In the genomic region with DNA sequence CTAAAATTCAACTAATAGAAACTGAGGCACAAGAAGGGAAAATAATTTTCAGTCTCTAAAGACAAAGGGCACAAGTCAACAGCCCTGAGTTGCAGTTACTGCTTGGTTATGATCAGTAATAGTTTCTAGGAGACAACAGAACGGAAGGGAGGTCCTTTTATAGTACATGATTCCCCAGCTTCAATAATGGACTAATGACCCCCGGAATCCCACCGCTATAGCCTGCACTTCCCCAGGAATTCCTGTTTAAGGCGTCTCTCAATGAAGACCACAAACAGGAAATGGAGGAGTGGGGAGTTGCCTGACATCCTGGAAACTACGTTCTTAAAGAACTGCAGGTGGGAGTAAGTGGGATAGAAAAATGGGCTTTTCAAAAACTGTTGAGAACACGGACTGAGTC, we compare ENCODE assay signal across 8 cellular contexts.
DNase-seq lines count a peak whose midpoint lies in the region; ATAC-seq, FAIRE-seq and TF ChIP-seq lines count a peak whose summit lies in the region.

No MANE protein-coding gene starts in this region.

- H4K8ac ChIP-seq in H1 (ENCODE audit: extremely low read depth, insufficient read depth, low read length), result no peak overlapping the region
- H4K8ac ChIP-seq in trophoblast cell (ENCODE audit: low read depth, low read length), result peak overlapping the region; percentile 67

- no peak overlapping the region for H4K5ac ChIP-seq in H1 (ENCODE audit: insufficient read length, low read depth, low read length)

- H4K91ac ChIP-seq in H1 (replicated peaks; ENCODE audit: insufficient read length, low read length), result no peak overlapping the region
- peak overlapping the region; percentile 80 for H4K91ac ChIP-seq in trophoblast cell (ENCODE audit: low read depth, low read length)

- H3K36me3 ChIP-seq in H1 (ENCODE audit: control insufficient read depth in 2 of 4, insufficient read depth in 4 of 4, low read length in 3 of 4), result no peaks in the 10 kb centered on the region; a peak in 3 of 8 replicates
- H3K36me3 ChIP-seq in trophoblast cell (ENCODE audit: control insufficient read depth in 1 of 2, insufficient read depth in 2 of 2, low read length in 2 of 2), result peaks cover 9 to 15% of the 10 kb centered on the region in 2 experiments

- H3K27ac ChIP-seq in H1 (ENCODE audit: low read depth, low read length), result no peak overlapping the region; the same call in 1 of the 2 replicates
- peak overlapping the region; percentile 56 for H3K27ac ChIP-seq in trophoblast cell (ENCODE audit: low read depth, low read length)

- H2AK5ac ChIP-seq in H1 (ENCODE audit: low read depth, low read length) (no peak overlapping the region), trophoblast cell (ENCODE audit: low read length) (peak overlapping the region; percentile 91)

- TF ChIP-seq EP300 in H1 (IDR thresholded peaks at IDR 0.05; ENCODE audit: borderline replicate concordance in 1 of 2, low read depth in 2 of 2, low read length in 2 of 2), result no peak

- H3K9ac ChIP-seq in H1 (replicated peaks in 1 of 4; ENCODE audit: extremely low read depth in 1 of 4, low read depth in 3 of 4, low read length in 3 of 4), result no peak overlapping the region
- H3K9ac ChIP-seq in trophoblast cell (ENCODE audit: low read length), result no peak overlapping the region

- H3K79me1 ChIP-seq in H1 (ENCODE audit: low read depth, low read length), result no peaks in the 10 kb centered on the region
- peaks cover 5% of the 10 kb centered on the region for H3K79me1 ChIP-seq in trophoblast cell (ENCODE audit: low read length)

- H3K4me1 ChIP-seq in H1 (replicated peaks in 1 of 4; ENCODE audit: control insufficient read depth in 3 of 4, insufficient read depth in 4 of 4, low read length in 3 of 4), result peaks cover 3 to 18% (median 6%) of the 10 kb centered on the region in 4 experiments; a peak in 6 of 7 replicates
- peaks cover 4 to 11% of the 10 kb centered on the region in 2 experiments for H3K4me1 ChIP-seq in trophoblast cell (ENCODE audit: control insufficient read depth in 1 of 2, insufficient read depth in 2 of 2, low read length in 2 of 2)

- no peak overlapping the region for H3K56ac ChIP-seq in H1 (replicated peaks; ENCODE audit: insufficient read length, low read depth, low read length)

- TF ChIP-seq RAD21 in H1 (IDR thresholded peaks at IDR 0.05 in 1 of 2, conservative IDR thresholded peaks at IDR 0.05 in 1 of 2; ENCODE audit: low read depth in 2 of 2, low read length in 2 of 2), result no peak

- TF ChIP-seq CTCF in H1 (IDR thresholded peaks at IDR 0.05; ENCODE audit: control extremely low read depth in 1 of 3, insufficient read depth in 1 of 3, low read depth in 1 of 3, low read length in 3 of 3), result no peak

- H3K4me3 ChIP-seq in H1 (ENCODE audit: extremely low read depth in 1 of 4, insufficient read depth in 2 of 4, low read depth in 3 of 4, low read length in 4 of 4), result no peak overlapping the region
- no peak overlapping the region for H3K4me3 ChIP-seq in trophoblast cell (ENCODE audit: low read depth, low read length)

- H3K9me3 ChIP-seq in H1 (ENCODE audit: insufficient read depth in 2 of 2, low read depth in 1 of 2, low read length in 1 of 2) (no peaks in the 10 kb centered on the region), trophoblast cell (ENCODE audit: insufficient read depth, low read depth, low read length) (no peaks in the 10 kb centered on the region)

- no peak overlapping the region for H3K23ac ChIP-seq in H1 (ENCODE audit: insufficient read length)
- H3K23ac ChIP-seq in trophoblast cell (ENCODE audit: low read length), result no peak overlapping the region

- POLR2A ChIA-PET in H1 (lab: Charles Lee; ENCODE audit: partially characterized antibody), result interaction anchor here (0.6 to 2.5 kb wide), 11 partner anchors 10 to 335 kb away, joined by 3 to 9 read pairs (median 5); a partner anchor contains a TSS

- H3K18ac ChIP-seq in H1 (ENCODE audit: extremely low read depth, low read length) (no peak overlapping the region), trophoblast cell (ENCODE audit: low read length) (peak overlapping the region; percentile 25)

- H3K4ac ChIP-seq in H1 (replicated peaks; ENCODE audit: insufficient read length, low read depth, low read length) (no peak overlapping the region), trophoblast cell (ENCODE audit: low read depth, low read length) (peak overlapping the region; percentile 79)

- no peak overlapping the region for H2BK5ac ChIP-seq in H1 (ENCODE audit: low read depth, low read length)
- H2BK5ac ChIP-seq in trophoblast cell (ENCODE audit: low read depth, low read length, poor library complexity), result peak overlapping the region; percentile 76

- TF ChIP-seq POLR2A in H1 (IDR thresholded peaks at IDR 0.05; ENCODE audit: control extremely low read depth in 1 of 2, low read depth in 2 of 2, low read length in 2 of 2), result no peak

- CTCF ChIA-PET in H1 (lab: Charles Lee; ENCODE audit: partially characterized antibody), result interaction anchor here (0.8 to 6.2 kb wide), 66 partner anchors 9 to 436 kb away, joined by 3 to 74 read pairs (median 6); a partner anchor contains a TSS

- no peaks in the 10 kb centered on the region for H3K79me2 ChIP-seq in H1 (ENCODE audit: control insufficient read depth in 1 of 2, insufficient read depth in 2 of 2, low read length in 2 of 2)
- H3K79me2 ChIP-seq in trophoblast cell (ENCODE audit: control insufficient read depth, insufficient read depth, low read length, poor library complexity), result no peaks in the 10 kb centered on the region

- H2AFZ ChIP-seq in H1 (ENCODE audit: low read length) (no peak overlapping the region), trophoblast cell (ENCODE audit: insufficient read depth, low read length, poor library complexity) (no peak overlapping the region)

- peak; percentile 13 for ATAC-seq in GM18511 (IDR thresholded peaks at IDR 0.05; ENCODE audit: unreplicated experiment)
- ATAC-seq in HG03571 (IDR thresholded peaks at IDR 0.05; ENCODE audit: unreplicated experiment), result no peak

- no peak overlapping the region for H4K12ac ChIP-seq in trophoblast cell (ENCODE audit: low read depth, low read length)

- H2BK120ac ChIP-seq in H1 (replicated peaks; ENCODE audit: low read depth, low read length), result no peak overlapping the region
- H2BK120ac ChIP-seq in trophoblast cell (ENCODE audit: insufficient read depth, low read length, poor library complexity), result peak overlapping the region; percentile 73

- no peaks in the 10 kb centered on the region for H4K20me1 ChIP-seq in H1 (replicated peaks in 1 of 2; ENCODE audit: control insufficient read depth in 1 of 2, insufficient read depth in 2 of 2, low read length in 2 of 2)

- H2BK12ac ChIP-seq in H1 (ENCODE audit: low read depth, low read length) (no peak overlapping the region), trophoblast cell (ENCODE audit: low read length) (peak overlapping the region; percentile 81)

- 0 out of 2 replicates have a peak overlapping the region, but pooled peaks have one; percentile 57 for H2BK20ac ChIP-seq in H1 (ENCODE audit: low read length)

- no peaks in the 10 kb centered on the region for H3K27me3 ChIP-seq in H1 (replicated peaks in 1 of 4; ENCODE audit: control insufficient read depth in 3 of 4, extremely low read depth in 1 of 4, insufficient read depth in 3 of 4, low read length in 3 of 4)
- H3K27me3 ChIP-seq in trophoblast cell (ENCODE audit: insufficient read depth, low read length), result no peaks in the 10 kb centered on the region

- peak; percentile 7 for DNase-seq in LoVo (ENCODE audit: low spot score)
- no peak for DNase-seq in H1 (ENCODE audit: low read depth in 1 of 2, low spot score in 2 of 2)
- DNase-seq in trophoblast cell, result no peak
- DNase-seq in T1000 (lab: John Stamatoyannopoulos, UW), result no peak
- no peak for DNase-seq in NCI-H2227 treated with DMSO at 0.1 percent for 48 hours (lab: John Stamatoyannopoulos, UW)
- DNase-seq in glomerular visceral epithelial cell (ENCODE audit: extremely low spot score), result no peak

- H3K4me2 ChIP-seq in H1 (ENCODE audit: insufficient read depth in 1 of 2, low read depth in 2 of 2, low read length in 2 of 2), result peak overlapping the region in 1 of 2 experiments; percentile 5; a peak in 1 of 4 replicates
- no peak overlapping the region for H3K4me2 ChIP-seq in trophoblast cell (ENCODE audit: low read length)

- H3K14ac ChIP-seq in H1 (ENCODE audit: insufficient read length) (no peak overlapping the region), trophoblast cell (ENCODE audit: low read length) (peak overlapping the region; percentile 55)

- 44% methylated on average over 6 of the region's 6 CpGs; no CpG with 5 or more reads in 1 of the 2 experiments for WGBS in H1 (ENCODE audit: extremely low coverage in 1 of 2, insufficient coverage in 1 of 2, insufficient read length in 1 of 2, insufficient replicate concordance in 2 of 2, low coverage in 1 of 2, low lambda C conversion rate in 2 of 2, missing lambda C conversion rate in 1 of 2), 2 experiments
- no CpG with 5 or more reads among the region's 6 CpGs for WGBS in trophoblast cell (ENCODE audit: extremely low coverage, insufficient coverage, insufficient read length)

- no peak for FAIRE-seq in H1 (lab: Jason Lieb, UNC)

- H3K23me2 ChIP-seq in H1 (ENCODE audit: low read depth, low read length), result no peaks in the 10 kb centered on the region

- H2BK15ac ChIP-seq in H1 (ENCODE audit: low read length), result no peak overlapping the region

TF ChIP-seq in H1, 55 proteins besides CTCF, POLR2A, EP300 and RAD21 (continues in another document):
- TF ChIP-seq SAP30 (IDR thresholded peaks at IDR 0.05; ENCODE audit: insufficient read depth, insufficient replicate concordance, low read length), result no peak
- TF ChIP-seq SP2 (IDR thresholded peaks at IDR 0.05; ENCODE audit: low read length), result no peak
- TF ChIP-seq CREB1 (IDR thresholded peaks at IDR 0.05), result no peak
- no peak for TF ChIP-seq GTF2F1 (IDR thresholded peaks at IDR 0.05; ENCODE audit: borderline replicate concordance, low read depth, low read length)
- TF ChIP-seq EGR1 (IDR thresholded peaks at IDR 0.05; ENCODE audit: borderline replicate concordance, low read depth, low read length), result no peak
- no peak for TF ChIP-seq TAF1 (IDR thresholded peaks at IDR 0.05; ENCODE audit: low read depth, low read length)
- no peak for TF ChIP-seq NANOG (IDR thresholded peaks at IDR 0.05; ENCODE audit: insufficient read depth, low read depth, low read length, poor library complexity, severe bottlenecking)
- no peak for TF ChIP-seq JUN (IDR thresholded peaks at IDR 0.05; ENCODE audit: low read depth, low read length)
- TF ChIP-seq GABPA (IDR thresholded peaks at IDR 0.05; ENCODE audit: borderline replicate concordance, insufficient read depth, low read length), result no peak
- no peak for TF ChIP-seq ASH2L (IDR thresholded peaks at IDR 0.05; ENCODE audit: low read length)
- TF ChIP-seq SRF (IDR thresholded peaks at IDR 0.05; ENCODE audit: low read depth, low read length), result no peak
- no peak for TF ChIP-seq RNF2 (IDR thresholded peaks at IDR 0.05; ENCODE audit: borderline replicate concordance, low read depth, low read length, missing control alignments, poor library complexity, severe bottlenecking)
